In genomic region chr4:82797591-82798081, GRCh38 we compare ENCODE assay signal across 1 cellular context.
TF ChIP-seq lines count a peak whose summit lies in the region.

No MANE protein-coding gene starts in this region.

TF ChIP-seq in HEK293, 187 proteins besides CTCF, POLR2A, EP300 and RAD21 (continued from another document):
- TF ChIP-seq PRDM6 (tag by site-specific recombination; IDR thresholded peaks at IDR 0.05) (no peak), GLIS1 (tag by site-specific recombination; IDR thresholded peaks at IDR 0.05) (peak; percentile 36), ZNF555 (tag by site-specific recombination; conservative IDR thresholded peaks at IDR 0.05) (no peak), ZNF341 (tag by site-specific recombination; IDR thresholded peaks at IDR 0.05; ENCODE audit: low read depth) (peak; percentile 18; the same call in 1 of the 2 replicates), ZNF174 (tag by site-specific recombination; IDR thresholded peaks at IDR 0.05) (no peak), ZNF426 (tag by site-specific recombination; IDR thresholded peaks at IDR 0.05) (no peak), SCRT1 (tag by site-specific recombination; IDR thresholded peaks at IDR 0.05; ENCODE audit: borderline replicate concordance) (no peak), PRDM10 (tag by site-specific recombination; IDR thresholded peaks at IDR 0.05) (peak; percentile 74), ZBTB48 (tag by site-specific recombination; IDR thresholded peaks at IDR 0.05) (peak; percentile 39; the same call in 1 of the 2 replicates)
- TF ChIP-seq, protein P1, sequence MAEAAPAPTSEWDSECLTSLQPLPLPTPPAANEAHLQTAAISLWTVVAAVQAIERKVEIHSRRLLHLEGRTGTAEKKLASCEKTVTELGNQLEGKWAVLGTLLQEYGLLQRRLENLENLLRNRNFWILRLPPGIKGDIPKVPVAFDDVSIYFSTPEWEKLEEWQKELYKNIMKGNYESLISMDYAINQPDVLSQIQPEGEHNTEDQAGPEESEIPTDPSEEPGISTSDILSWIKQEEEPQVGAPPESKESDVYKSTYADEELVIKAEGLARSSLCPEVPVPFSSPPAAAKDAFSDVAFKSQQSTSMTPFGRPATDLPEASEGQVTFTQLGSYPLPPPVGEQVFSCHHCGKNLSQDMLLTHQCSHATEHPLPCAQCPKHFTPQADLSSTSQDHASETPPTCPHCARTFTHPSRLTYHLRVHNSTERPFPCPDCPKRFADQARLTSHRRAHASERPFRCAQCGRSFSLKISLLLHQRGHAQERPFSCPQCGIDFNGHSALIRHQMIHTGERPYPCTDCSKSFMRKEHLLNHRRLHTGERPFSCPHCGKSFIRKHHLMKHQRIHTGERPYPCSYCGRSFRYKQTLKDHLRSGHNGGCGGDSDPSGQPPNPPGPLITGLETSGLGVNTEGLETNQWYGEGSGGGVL (tag by site-specific recombination; IDR thresholded peaks at IDR 0.05), result peak; percentile 34; the same call in 1 of the 2 replicates
